In the genomic region with DNA sequence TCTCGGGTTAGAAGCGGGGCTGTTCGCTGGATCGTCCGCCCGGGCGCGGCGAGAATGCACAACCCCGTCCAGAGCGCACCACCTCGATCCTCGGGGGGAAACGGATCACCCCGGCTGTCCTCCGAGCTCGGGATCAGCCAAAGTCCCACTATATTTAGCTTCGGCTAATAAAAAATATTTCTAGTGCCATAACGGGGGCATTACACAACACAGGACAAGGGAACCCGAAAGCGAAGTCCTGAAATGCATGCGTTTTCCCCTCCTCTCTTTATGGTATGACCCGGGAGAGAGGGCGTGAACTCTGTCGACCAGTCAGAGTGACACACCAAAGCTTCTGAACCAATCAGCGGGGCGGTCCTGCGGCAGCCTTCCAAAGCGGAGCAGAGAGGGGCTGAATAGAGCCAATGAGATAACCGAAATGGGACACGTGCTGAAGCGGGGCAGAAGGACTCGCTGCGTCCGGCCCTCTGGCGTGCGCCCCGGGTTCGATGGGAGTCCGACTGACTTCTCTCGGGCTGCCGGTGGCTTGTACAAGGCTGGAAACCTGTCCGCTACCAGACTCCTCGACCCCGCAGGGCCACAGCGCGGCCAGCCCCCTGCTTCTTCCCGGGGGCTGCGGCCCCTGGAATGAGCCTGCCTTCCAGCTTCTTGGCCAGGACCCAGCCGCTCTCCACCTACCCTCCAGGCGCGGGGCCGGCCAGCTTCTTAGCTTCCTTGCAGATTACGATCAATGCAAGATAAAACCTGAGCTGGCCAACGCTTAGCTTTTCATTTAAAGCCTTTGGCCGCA, we compare ENCODE assay signal across 8 cellular contexts. TPM values are rescaled to one million over a fixed set of nuclear protein-coding genes. Genes with fewer than 3 reads are reported as not detected.
A peak's percentile ranks its signal among the peaks of the same experiment; 100 is the strongest.
DNase-seq lines count a peak whose midpoint lies in the region; ATAC-seq, FAIRE-seq and TF ChIP-seq lines count a peak whose summit lies in the region.

A gene with protein sequence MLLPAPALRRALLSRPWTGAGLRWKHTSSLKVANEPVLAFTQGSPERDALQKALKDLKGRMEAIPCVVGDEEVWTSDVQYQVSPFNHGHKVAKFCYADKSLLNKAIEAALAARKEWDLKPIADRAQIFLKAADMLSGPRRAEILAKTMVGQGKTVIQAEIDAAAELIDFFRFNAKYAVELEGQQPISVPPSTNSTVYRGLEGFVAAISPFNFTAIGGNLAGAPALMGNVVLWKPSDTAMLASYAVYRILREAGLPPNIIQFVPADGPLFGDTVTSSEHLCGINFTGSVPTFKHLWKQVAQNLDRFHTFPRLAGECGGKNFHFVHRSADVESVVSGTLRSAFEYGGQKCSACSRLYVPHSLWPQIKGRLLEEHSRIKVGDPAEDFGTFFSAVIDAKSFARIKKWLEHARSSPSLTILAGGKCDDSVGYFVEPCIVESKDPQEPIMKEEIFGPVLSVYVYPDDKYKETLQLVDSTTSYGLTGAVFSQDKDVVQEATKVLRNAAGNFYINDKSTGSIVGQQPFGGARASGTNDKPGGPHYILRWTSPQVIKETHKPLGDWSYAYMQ (minus strand): TSS at position 33 of the 790 bp plus-strand sequence. CDS start 32 bp downstream, at position 1.

- POLR2A ChIA-PET in AG04449 (lab: Yijun Ruan, JAX) = interaction anchor here (0.6 to 1.2 kb wide), 4 partner anchors 9 to 69 kb away, joined by 3 read pairs; a partner anchor contains a TSS

- TF ChIP-seq CTCF in AG04449 (IDR thresholded peaks at IDR 0.05; ENCODE audit: insufficient read depth, low read length, missing control alignments) = no peak
- no peak for TF ChIP-seq CTCF in WI38 (IDR thresholded peaks at IDR 0.05; ENCODE audit: low read depth, low read length)
- TF ChIP-seq CTCF in bronchial epithelial cell (IDR thresholded peaks at IDR 0.05; ENCODE audit: insufficient read depth, low read length, severe bottlenecking) = no peak

- peak within 1 kb of the TSS; percentile 89 for H3K4me2 ChIP-seq in skeletal muscle satellite cell (ENCODE audit: low read length)

- H3K27me3 ChIP-seq in bronchial epithelial cell (ENCODE audit: control insufficient read depth, insufficient read depth, low read length) = no peaks in the 10 kb centered on the region
- H3K27me3 ChIP-seq in skeletal muscle satellite cell (ENCODE audit: control insufficient read depth, insufficient read depth, low read length) = no peaks in the 10 kb centered on the region

- H3K9ac ChIP-seq in skeletal muscle satellite cell (ENCODE audit: low read depth, low read length) = peak within 1 kb of the TSS; percentile 86

- H3K9me3 ChIP-seq in iPS-18c (ENCODE audit: control insufficient read depth, insufficient read depth, low read length) (peaks cover 4% of the 10 kb centered on the region), skeletal muscle satellite cell (replicated peaks; ENCODE audit: low read length) (no peaks in the 10 kb centered on the region)

- ATAC-seq in GM18873 (IDR thresholded peaks at IDR 0.05; ENCODE audit: low FRiP score, unreplicated experiment) (peak; percentile 90), HG03135 (IDR thresholded peaks at IDR 0.05; ENCODE audit: unreplicated experiment) (peak; percentile 94)

- peaks cover 6% of the 10 kb centered on the region for H3K36me3 ChIP-seq in bronchial epithelial cell (ENCODE audit: control insufficient read depth, insufficient read depth, low read length)
- H3K36me3 ChIP-seq in skeletal muscle satellite cell (ENCODE audit: insufficient read depth, low read length) = peaks cover 2% of the 10 kb centered on the region

- peaks cover 23% of the 10 kb centered on the region for H3K4me1 ChIP-seq in skeletal muscle satellite cell (ENCODE audit: control insufficient read depth, insufficient read depth, low read length)

- H3K4me3 ChIP-seq in AG04449 (ENCODE audit: low read depth, low read length) = peak within 1 kb of the TSS; percentile 83
- peak within 1 kb of the TSS; percentile 81 for H3K4me3 ChIP-seq in WI38 (ENCODE audit: low read depth, low read length)
- peak within 1 kb of the TSS; percentile 73 for H3K4me3 ChIP-seq in bronchial epithelial cell (ENCODE audit: low read depth, low read length)
- peak within 1 kb of the TSS; percentile 79 for H3K4me3 ChIP-seq in iPS-18c (ENCODE audit: insufficient read depth, low read depth, low read length)
- H3K4me3 ChIP-seq in skeletal muscle satellite cell (ENCODE audit: low read length) = peak within 1 kb of the TSS; percentile 86

- DNase-seq in AG04449 (ENCODE audit: low read depth, low spot score) (peak; percentile 86), NCI-H2196 (lab: John Stamatoyannopoulos, UW; ENCODE audit: unreplicated experiment) (peak; percentile 89), bronchial epithelial cell (ENCODE audit: low read depth) (peak; percentile 97)

- CTCF ChIA-PET in AG04449 (lab: Yijun Ruan, JAX) = interaction anchor here (0.7 to 8.5 kb wide), 14 partner anchors 12 to 211 kb away, joined by 3 to 117 read pairs (median 4); no protein-coding TSS in a partner anchor

- FAIRE-seq in bronchial epithelial cell (lab: Jason Lieb, UNC) = peak; percentile 94

RNA-seq across cellular contexts. Expression of the gene that starts here (rescaled TPM):
- total RNA-seq in bronchial epithelial cell = 15.8 and 30.6 TPM in 2 replicates
- total RNA-seq in skeletal muscle satellite cell (2012; rRNA removed) = 7.0 and 8.1 TPM in 2 replicates

Comparison
In these comparisons a context has a peak if more than half of its experiments do, and no peak if none do; other contexts are left out.
1. Peak in every context shown above with its lines: DNase-seq, ATAC-seq and H3K4me3 ChIP-seq.